13 cellular contexts compared by ENCODE assay signal in the genomic region with DNA sequence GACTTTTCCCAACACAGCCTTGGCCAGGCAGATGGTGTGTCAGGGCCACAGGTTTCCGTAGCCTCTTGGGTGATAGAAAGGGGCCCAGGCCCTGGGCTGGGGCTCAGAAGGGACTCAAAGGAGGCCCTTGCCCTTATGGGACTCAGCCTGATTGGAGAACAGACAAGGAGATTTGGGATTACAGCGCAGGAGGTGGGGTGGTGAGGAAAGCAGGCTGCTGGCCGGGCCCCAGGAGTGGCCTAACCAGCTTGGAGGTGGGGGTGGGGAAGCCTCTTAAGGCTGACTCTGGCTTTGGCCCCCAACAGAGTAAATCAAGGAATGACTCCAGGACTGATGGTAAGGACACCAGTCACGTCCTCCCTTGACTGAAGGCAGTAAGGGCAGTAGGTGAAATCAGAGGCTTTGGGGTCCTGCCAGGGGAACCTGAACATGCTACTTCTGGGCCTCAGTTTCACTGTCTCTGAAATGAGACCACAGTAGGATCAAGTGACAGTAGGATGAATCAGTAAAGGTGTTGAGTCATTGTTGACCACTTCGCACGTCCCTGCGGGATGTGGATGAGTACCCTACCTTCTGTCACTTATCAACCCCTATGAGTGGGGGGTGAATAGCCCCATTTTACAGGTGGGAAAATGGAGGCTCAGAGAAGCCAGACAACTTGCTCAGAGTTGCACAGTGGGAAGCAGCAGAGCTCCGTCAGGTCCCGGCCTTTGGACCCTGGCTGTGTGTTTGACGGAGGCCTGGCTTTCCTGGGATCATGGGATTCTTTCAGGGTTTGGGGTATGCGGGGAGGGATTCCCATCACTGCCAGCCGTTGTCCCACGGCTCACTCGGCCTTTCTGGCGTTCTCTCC. TPM values are rescaled to one million over a fixed set of nuclear protein-coding genes. Genes with fewer than 3 reads are reported as not detected.
DNase-seq lines count a peak whose midpoint lies in the region; ATAC-seq and TF ChIP-seq lines count a peak whose summit lies in the region.
"Had no signal": no experiment of that assay in that cellular context is flagged by ENCODE, and none has a peak within 500 bp of the region (broad histone marks: within the 10 kb centered on the region; RNA-seq: fewer than 3 reads in every experiment).

No MANE protein-coding gene starts in this region.

- no peaks in the 10 kb centered on the region for H3K9me3 Mint-ChIP-seq in nephron progenitor cell
- H3K9me3 Mint-ChIP-seq in immature natural killer cell: no peaks in the 10 kb centered on the region

- H3K27ac ChIP-seq in coronary artery: peak overlapping the region; percentile 11 to 73

- H3K27ac Mint-ChIP-seq in nephron progenitor cell (peak overlapping the region; percentile 96), immature natural killer cell (no peak overlapping the region)

- peaks cover 7% of the 10 kb centered on the region for H3K36me3 Mint-ChIP-seq in nephron progenitor cell (ENCODE audit: low read depth)
- no peaks in the 10 kb centered on the region for H3K36me3 Mint-ChIP-seq in immature natural killer cell

- ATAC-seq in GM21381 (IDR thresholded peaks at IDR 0.05; ENCODE audit: unreplicated experiment): no peak

- peaks cover 94% of the 10 kb centered on the region for H3K4me1 Mint-ChIP-seq in nephron progenitor cell
- peaks cover 10 to 16% of the 10 kb centered on the region in 2 donors for H3K4me1 Mint-ChIP-seq in immature natural killer cell

- TF ChIP-seq CTCF in coronary artery (IDR thresholded peaks at IDR 0.05): no peak
- no peak for TF ChIP-seq CTCF in nephron progenitor cell (IDR thresholded peaks at IDR 0.05)

- no peaks in the 10 kb centered on the region for H3K27me3 Mint-ChIP-seq in nephron progenitor cell (ENCODE audit: low read depth, poor library complexity)
- H3K27me3 Mint-ChIP-seq in immature natural killer cell (ENCODE audit: low read depth in 3 of 3): peaks cover 5 to 14% (median 10%) of the 10 kb centered on the region in 3 donors

- DNase-seq in AG20443 (ENCODE audit: low spot score) (peak; percentile 46), M059J (ENCODE audit: low read depth) (peak; percentile 66), coronary artery (ENCODE audit: low spot score) (no peak), nephron progenitor cell (no peak), GOT3 (lab: John Stamatoyannopoulos, UW) (no peak), immature natural killer cell (no peak)
- DNase-seq in stimulated activated CD4-positive, alpha-beta T cell treated with anti-CD3 and anti-CD28 coated beads, Interleukin-4, amount 100 ng/mL, for 1 hour: no peak
- DNase-seq: KBM-7, NCI-H2081 treated with DMSO at 0.1 percent for 48 hours, OCI-M1, T-helper 9 cell had no signal

- H3K4me3 Mint-ChIP-seq in nephron progenitor cell: peak overlapping the region; percentile 97
- H3K4me3 Mint-ChIP-seq in immature natural killer cell: no peak overlapping the region

- H3K4me3 ChIP-seq in coronary artery: peak overlapping the region; percentile 18
- H3K4me3 ChIP-seq: HAP-1 had no signal

RNA-seq across cellular contexts. Expression of gene SNAI1, which starts 4.5 kb away (rescaled TPM):
- total RNA-seq in M059J (2014; rRNA removed; shearing (Covaris generic)): 8.4 and 10.6 TPM in 2 replicates
- under 1 TPM in 2 of 3 donors, not detected in 1; 0.36 to 0.68 TPM for polyA plus RNA-seq in immature natural killer cell

RNA-seq across cellular contexts. Expression of gene RNF114, which starts 51.0 kb away (rescaled TPM):
- total RNA-seq in M059J (2014; rRNA removed; shearing (Covaris generic)): 372 and 527 TPM in 2 replicates
- polyA plus RNA-seq in immature natural killer cell: 100 to 1,000 TPM in 1 of 3 donors, 10 to 100 TPM in 2; 87.1 to 104 (median 97.6) TPM

Comparison
In these comparisons a context has a peak if more than half of its experiments do, and no peak if none do; other contexts are left out.
1. DNase-seq: peak in AG20443 (single experiment) and M059J (single experiment); none in coronary artery (single experiment), nephron progenitor cell (single experiment), GOT3 (single experiment), immature natural killer cell (0 of 3) and stimulated activated CD4-positive, alpha-beta T cell treated with anti-CD3 and anti-CD28 coated beads, Interleukin-4, amount 100 ng/mL, for 1 hour (single experiment).